ENCODE assay signal across 1 cellular context in genomic region chr16:67430504-67431076, GRCh38.
A peak's percentile ranks its signal among the peaks of the same experiment; 100 is the strongest.
TF ChIP-seq lines count a peak whose summit lies in the region.

No MANE protein-coding gene starts in this region.

TF ChIP-seq in HepG2, 621 proteins besides CTCF, POLR2A, EP300 and RAD21 (continued from another document and continues in another):
- TF ChIP-seq, protein P1, sequence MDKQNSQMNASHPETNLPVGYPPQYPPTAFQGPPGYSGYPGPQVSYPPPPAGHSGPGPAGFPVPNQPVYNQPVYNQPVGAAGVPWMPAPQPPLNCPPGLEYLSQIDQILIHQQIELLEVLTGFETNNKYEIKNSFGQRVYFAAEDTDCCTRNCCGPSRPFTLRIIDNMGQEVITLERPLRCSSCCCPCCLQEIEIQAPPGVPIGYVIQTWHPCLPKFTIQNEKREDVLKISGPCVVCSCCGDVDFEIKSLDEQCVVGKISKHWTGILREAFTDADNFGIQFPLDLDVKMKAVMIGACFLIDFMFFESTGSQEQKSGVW (CRISPR knock-in tag; IDR thresholded peaks at IDR 0.05; ENCODE audit: borderline replicate concordance) = no peak
- TF ChIP-seq ZNF788 (CRISPR knock-in tag; IDR thresholded peaks at IDR 0.05; ENCODE audit: borderline replicate concordance) (peak; percentile 84; the same call in 1 of the 2 replicates), PRPF4 (IDR thresholded peaks at IDR 0.05; ENCODE audit: low read depth, low read length, poor library complexity, severe bottlenecking) (no peak), ZNF274 (CRISPR knock-in tag; IDR thresholded peaks at IDR 0.05) (peak; percentile 93), ZNF510 (CRISPR knock-in tag; IDR thresholded peaks at IDR 0.05; ENCODE audit: low read depth) (peak; percentile 87), TSC22D2 (CRISPR knock-in tag; IDR thresholded peaks at IDR 0.05; ENCODE audit: borderline replicate concordance) (no peak), HMGA1 (CRISPR knock-in tag; conservative IDR thresholded peaks at IDR 0.05) (no peak), CREM (IDR thresholded peaks at IDR 0.05) (no peak), CREM (CRISPR knock-in tag; IDR thresholded peaks at IDR 0.05) (no peak), ZNF180 (CRISPR knock-in tag; IDR thresholded peaks at IDR 0.05; ENCODE audit: borderline replicate concordance, low read depth) (no peak), ZNF260 (CRISPR knock-in tag; IDR thresholded peaks at IDR 0.05; ENCODE audit: borderline replicate concordance, low read depth) (no peak), ATRX (CRISPR knock-in tag; IDR thresholded peaks at IDR 0.05; ENCODE audit: borderline replicate concordance) (no peak), ZNF713 (CRISPR knock-in tag; IDR thresholded peaks at IDR 0.05) (no peak), ZNF563 (CRISPR knock-in tag; IDR thresholded peaks at IDR 0.05) (peak; percentile 95), ZNF460 (CRISPR knock-in tag; IDR thresholded peaks at IDR 0.05; ENCODE audit: borderline replicate concordance) (no peak), ZNF451 (CRISPR knock-in tag; IDR thresholded peaks at IDR 0.05) (peak; percentile 86), ZSCAN9 (CRISPR knock-in tag; IDR thresholded peaks at IDR 0.05; ENCODE audit: borderline replicate concordance) (no peak; the same call in 1 of the 2 replicates), MAFK (conservative IDR thresholded peaks at IDR 0.05 in 1 of 2, IDR thresholded peaks at IDR 0.05 in 1 of 2; ENCODE audit: low read length in 2 of 2) (no peak), ZFP36 (IDR thresholded peaks at IDR 0.05; ENCODE audit: borderline replicate concordance, low read depth, low read length, partially characterized antibody) (no peak), REL (CRISPR knock-in tag; conservative IDR thresholded peaks at IDR 0.05) (peak; percentile 76; the same call in 1 of the 2 replicates), ZFY (CRISPR knock-in tag; IDR thresholded peaks at IDR 0.05) (peak; percentile 82; the same call in 1 of the 2 replicates), ZBTB2 (CRISPR knock-in tag; IDR thresholded peaks at IDR 0.05; ENCODE audit: low read depth) (no peak), TCF7 (IDR thresholded peaks at IDR 0.05; ENCODE audit: low read depth) (no peak), ZNF331 (CRISPR knock-in tag; IDR thresholded peaks at IDR 0.05) (0 out of 2 replicates have a peak, but pooled peaks have one; percentile 18), ZNF496 (CRISPR knock-in tag; IDR thresholded peaks at IDR 0.05; ENCODE audit: insufficient replicate concordance) (no peak), RARA (CRISPR knock-in tag; IDR thresholded peaks at IDR 0.05) (no peak; the same call in 1 of the 2 replicates), AGO1 (IDR thresholded peaks at IDR 0.05; ENCODE audit: low read depth, low read length, poor library complexity, severe bottlenecking) (no peak), THAP8 (CRISPR knock-in tag; IDR thresholded peaks at IDR 0.05; ENCODE audit: borderline replicate concordance) (peak; percentile 82; the same call in 1 of the 2 replicates), ZNF253 (CRISPR knock-in tag; IDR thresholded peaks at IDR 0.05; ENCODE audit: borderline replicate concordance) (no peak), ZNF574 (CRISPR knock-in tag; IDR thresholded peaks at IDR 0.05) (peak; percentile 48), PTBP1 (IDR thresholded peaks at IDR 0.05; ENCODE audit: low read depth, low read length, poor library complexity, severe bottlenecking) (no peak), MED8 (CRISPR knock-in tag; IDR thresholded peaks at IDR 0.05; ENCODE audit: insufficient replicate concordance) (peak; percentile 45), SRY (CRISPR knock-in tag; IDR thresholded peaks at IDR 0.05) (peak; percentile 86; the same call in 1 of the 2 replicates), ZNF569 (CRISPR knock-in tag; IDR thresholded peaks at IDR 0.05; ENCODE audit: borderline replicate concordance) (peak; percentile 94; the same call in 1 of the 2 replicates), SATB2 (CRISPR knock-in tag; IDR thresholded peaks at IDR 0.05) (peak; percentile 52; the same call in 1 of the 2 replicates), ZNF543 (CRISPR knock-in tag; IDR thresholded peaks at IDR 0.05) (peak; percentile 84; the same call in 1 of the 2 replicates), ZNF121 (CRISPR knock-in tag; IDR thresholded peaks at IDR 0.05) (peak; percentile 51), KLF9 (CRISPR knock-in tag; IDR thresholded peaks at IDR 0.05; ENCODE audit: low read depth) (no peak), ETS1 (CRISPR knock-in tag; IDR thresholded peaks at IDR 0.05) (no peak), E2F1 (CRISPR knock-in tag; IDR thresholded peaks at IDR 0.05) (0 out of 2 replicates have a peak, but pooled peaks have one; percentile 42), NR2F1 (CRISPR knock-in tag; IDR thresholded peaks at IDR 0.05) (no peak), ISX (CRISPR knock-in tag; conservative IDR thresholded peaks at IDR 0.05) (no peak), FOXC1 (CRISPR knock-in tag; IDR thresholded peaks at IDR 0.05; ENCODE audit: borderline replicate concordance) (peak; percentile 93), ZBTB46 (CRISPR knock-in tag; IDR thresholded peaks at IDR 0.05; ENCODE audit: borderline replicate concordance) (no peak), ZNF350 (CRISPR knock-in tag; IDR thresholded peaks at IDR 0.05; ENCODE audit: borderline replicate concordance, low read depth) (0 out of 2 replicates have a peak, but pooled peaks have one; percentile 26)
- TF ChIP-seq, protein P2, sequence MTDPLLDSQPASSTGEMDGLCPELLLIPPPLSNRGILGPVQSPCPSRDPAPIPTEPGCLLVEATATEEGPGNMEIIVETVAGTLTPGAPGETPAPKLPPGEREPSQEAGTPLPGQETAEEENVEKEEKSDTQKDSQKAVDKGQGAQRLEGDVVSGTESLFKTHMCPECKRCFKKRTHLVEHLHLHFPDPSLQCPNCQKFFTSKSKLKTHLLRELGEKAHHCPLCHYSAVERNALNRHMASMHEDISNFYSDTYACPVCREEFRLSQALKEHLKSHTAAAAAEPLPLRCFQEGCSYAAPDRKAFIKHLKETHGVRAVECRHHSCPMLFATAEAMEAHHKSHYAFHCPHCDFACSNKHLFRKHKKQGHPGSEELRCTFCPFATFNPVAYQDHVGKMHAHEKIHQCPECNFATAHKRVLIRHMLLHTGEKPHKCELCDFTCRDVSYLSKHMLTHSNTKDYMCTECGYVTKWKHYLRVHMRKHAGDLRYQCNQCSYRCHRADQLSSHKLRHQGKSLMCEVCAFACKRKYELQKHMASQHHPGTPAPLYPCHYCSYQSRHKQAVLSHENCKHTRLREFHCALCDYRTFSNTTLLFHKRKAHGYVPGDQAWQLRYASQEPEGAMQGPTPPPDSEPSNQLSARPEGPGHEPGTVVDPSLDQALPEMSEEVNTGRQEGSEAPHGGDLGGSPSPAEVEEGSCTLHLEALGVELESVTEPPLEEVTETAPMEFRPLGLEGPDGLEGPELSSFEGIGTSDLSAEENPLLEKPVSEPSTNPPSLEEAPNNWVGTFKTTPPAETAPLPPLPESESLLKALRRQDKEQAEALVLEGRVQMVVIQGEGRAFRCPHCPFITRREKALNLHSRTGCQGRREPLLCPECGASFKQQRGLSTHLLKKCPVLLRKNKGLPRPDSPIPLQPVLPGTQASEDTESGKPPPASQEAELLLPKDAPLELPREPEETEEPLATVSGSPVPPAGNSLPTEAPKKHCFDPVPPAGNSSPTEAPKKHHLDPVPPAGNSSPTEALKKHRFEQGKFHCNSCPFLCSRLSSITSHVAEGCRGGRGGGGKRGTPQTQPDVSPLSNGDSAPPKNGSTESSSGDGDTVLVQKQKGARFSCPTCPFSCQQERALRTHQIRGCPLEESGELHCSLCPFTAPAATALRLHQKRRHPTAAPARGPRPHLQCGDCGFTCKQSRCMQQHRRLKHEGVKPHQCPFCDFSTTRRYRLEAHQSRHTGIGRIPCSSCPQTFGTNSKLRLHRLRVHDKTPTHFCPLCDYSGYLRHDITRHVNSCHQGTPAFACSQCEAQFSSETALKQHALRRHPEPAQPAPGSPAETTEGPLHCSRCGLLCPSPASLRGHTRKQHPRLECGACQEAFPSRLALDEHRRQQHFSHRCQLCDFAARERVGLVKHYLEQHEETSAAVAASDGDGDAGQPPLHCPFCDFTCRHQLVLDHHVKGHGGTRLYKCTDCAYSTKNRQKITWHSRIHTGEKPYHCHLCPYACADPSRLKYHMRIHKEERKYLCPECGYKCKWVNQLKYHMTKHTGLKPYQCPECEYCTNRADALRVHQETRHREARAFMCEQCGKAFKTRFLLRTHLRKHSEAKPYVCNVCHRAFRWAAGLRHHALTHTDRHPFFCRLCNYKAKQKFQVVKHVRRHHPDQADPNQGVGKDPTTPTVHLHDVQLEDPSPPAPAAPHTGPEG (CRISPR knock-in tag; IDR thresholded peaks at IDR 0.05) = no peak
- TF ChIP-seq, protein P3, sequence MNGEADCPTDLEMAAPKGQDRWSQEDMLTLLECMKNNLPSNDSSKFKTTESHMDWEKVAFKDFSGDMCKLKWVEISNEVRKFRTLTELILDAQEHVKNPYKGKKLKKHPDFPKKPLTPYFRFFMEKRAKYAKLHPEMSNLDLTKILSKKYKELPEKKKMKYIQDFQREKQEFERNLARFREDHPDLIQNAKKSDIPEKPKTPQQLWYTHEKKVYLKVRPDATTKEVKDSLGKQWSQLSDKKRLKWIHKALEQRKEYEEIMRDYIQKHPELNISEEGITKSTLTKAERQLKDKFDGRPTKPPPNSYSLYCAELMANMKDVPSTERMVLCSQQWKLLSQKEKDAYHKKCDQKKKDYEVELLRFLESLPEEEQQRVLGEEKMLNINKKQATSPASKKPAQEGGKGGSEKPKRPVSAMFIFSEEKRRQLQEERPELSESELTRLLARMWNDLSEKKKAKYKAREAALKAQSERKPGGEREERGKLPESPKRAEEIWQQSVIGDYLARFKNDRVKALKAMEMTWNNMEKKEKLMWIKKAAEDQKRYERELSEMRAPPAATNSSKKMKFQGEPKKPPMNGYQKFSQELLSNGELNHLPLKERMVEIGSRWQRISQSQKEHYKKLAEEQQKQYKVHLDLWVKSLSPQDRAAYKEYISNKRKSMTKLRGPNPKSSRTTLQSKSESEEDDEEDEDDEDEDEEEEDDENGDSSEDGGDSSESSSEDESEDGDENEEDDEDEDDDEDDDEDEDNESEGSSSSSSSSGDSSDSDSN (CRISPR knock-in tag; IDR thresholded peaks at IDR 0.05) = peak; percentile 82
